ENCODE assay signal across 8 cellular contexts in the genomic region with DNA sequence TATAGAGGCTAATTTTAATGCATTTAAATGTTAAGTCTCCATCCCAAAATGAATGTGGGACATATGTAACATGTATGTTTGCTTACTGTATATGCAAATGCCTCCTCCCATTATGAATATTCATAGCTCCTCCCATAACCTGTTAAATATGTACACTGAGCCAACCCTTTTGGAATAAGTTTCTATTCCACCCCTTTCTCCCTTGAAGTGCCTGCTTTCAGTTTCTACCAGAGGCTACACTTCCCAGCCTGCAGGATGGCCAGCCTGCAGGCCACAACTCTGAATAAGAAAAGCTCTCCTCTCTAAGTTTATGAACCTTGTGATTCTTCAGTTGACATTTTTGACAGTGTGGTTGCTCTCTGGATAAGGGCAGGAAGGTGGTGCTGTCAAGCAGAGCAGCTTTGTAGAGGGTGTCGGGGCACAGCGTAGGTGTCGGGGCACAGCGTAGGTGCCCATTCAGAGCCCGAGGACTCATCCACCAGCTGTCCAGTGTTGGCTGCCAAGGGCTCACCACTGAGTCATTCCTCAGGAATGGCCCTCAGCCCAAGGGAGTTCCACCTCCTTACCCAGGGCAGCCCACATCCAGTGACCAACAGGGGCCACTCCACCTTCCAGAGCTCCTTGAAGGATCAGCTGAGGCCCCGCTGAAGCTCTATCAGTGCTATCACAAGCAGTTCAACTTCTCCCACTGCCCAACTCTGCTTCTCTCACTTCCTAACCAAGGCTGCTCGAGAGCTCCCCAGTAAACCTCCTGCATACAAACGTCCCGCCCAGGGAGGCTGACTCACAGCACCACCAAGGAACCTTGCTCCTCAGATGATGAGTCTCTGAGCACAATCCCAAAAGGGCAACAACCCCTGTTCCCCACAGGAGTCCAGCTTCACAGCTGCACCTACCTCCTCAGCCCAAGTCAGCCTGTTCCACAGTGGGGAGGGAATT. TPM values are rescaled to one million over a fixed set of nuclear protein-coding genes. Genes with fewer than 3 reads are reported as not detected.
DNase-seq lines count a peak whose midpoint lies in the region; ATAC-seq and TF ChIP-seq lines count a peak whose summit lies in the region.

No MANE protein-coding gene starts in this region.

- H3K27me3 ChIP-seq in SK-N-SH (ENCODE audit: insufficient read depth) (no peaks in the 10 kb centered on the region), foreskin keratinocyte (no peaks in the 10 kb centered on the region), smooth muscle cell (ENCODE audit: low read depth) (no peaks in the 10 kb centered on the region)

- TF ChIP-seq CTCF in SK-N-SH (IDR thresholded peaks at IDR 0.05) (no peak; the same call in 1 of the 2 replicates), foreskin keratinocyte (conservative IDR thresholded peaks at IDR 0.05) (peak; percentile 47), smooth muscle cell (IDR thresholded peaks at IDR 0.05; ENCODE audit: borderline replicate concordance, insufficient read depth, poor library complexity, severe bottlenecking) (no peak)

- ATAC-seq in foreskin keratinocyte: peak; percentile 82

- H3K4me2 ChIP-seq in SK-N-SH (peak overlapping the region; percentile 73), smooth muscle cell (peak overlapping the region; percentile 64)

- no peaks in the 10 kb centered on the region for H4K20me1 ChIP-seq in SK-N-SH (ENCODE audit: insufficient read depth)
- H4K20me1 ChIP-seq in smooth muscle cell (ENCODE audit: low read depth): no peaks in the 10 kb centered on the region

- 28% methylated on average over 5 of the region's 9 CpGs for whole genome bisulfite sequencing in SK-N-SH (ENCODE audit: low lambda C conversion rate)
- WGBS in smooth muscle cell (ENCODE audit: low lambda C conversion rate): 41% methylated on average over 9 of the region's 9 CpGs

- POLR2A ChIA-PET in SK-N-SH (lab: Yijun Ruan, JAX): interaction anchor here (1.2 kb wide), 1 partner anchor 9 kb away, joined by 5 read pairs; no protein-coding TSS in a partner anchor

- peak overlapping the region; percentile 51 to 70; a peak in 3 of 4 replicates for H3K27ac ChIP-seq in SK-N-SH (ENCODE audit: low read depth in 2 of 2, low read length in 1 of 2)
- H3K27ac ChIP-seq in foreskin keratinocyte: peak overlapping the region; percentile 60
- H3K27ac ChIP-seq in smooth muscle cell (ENCODE audit: low read depth): peak overlapping the region; percentile 51

- H3K4me3 ChIP-seq in SK-N-SH (ENCODE audit: low read depth in 2 of 2, low read length in 1 of 2): peak overlapping the region; percentile 4 to 29; a peak in 3 of 4 replicates
- no peak overlapping the region for H3K4me3 ChIP-seq in smooth muscle cell

- no peak for TF ChIP-seq RAD21 in SK-N-SH (IDR thresholded peaks at IDR 0.05; ENCODE audit: low read length)

- H3K79me2 ChIP-seq in SK-N-SH (ENCODE audit: insufficient read depth) (no peaks in the 10 kb centered on the region), smooth muscle cell (ENCODE audit: low read depth) (no peaks in the 10 kb centered on the region)

- DNase-seq in HCEC 1CT: peak; percentile 91
- DNase-seq in SK-N-SH: no peak
- DNase-seq in foreskin keratinocyte: peak; percentile 86 to 94
- no peak for DNase-seq in smooth muscle cell (lab: John Stamatoyannopoulos, UW; ENCODE audit: unreplicated experiment)
- DNase-seq in stimulated activated naive CD4-positive, alpha-beta T cell (lab: John Stamatoyannopoulos, UW): no peak
- DNase-seq in NOMO-1 (lab: John Stamatoyannopoulos, UW; ENCODE audit: unreplicated experiment in 2 of 2): no peak
- no peak for DNase-seq in stimulated activated CD4-positive, alpha-beta T cell treated with anti-CD3 and anti-CD28 coated beads, Interleukin-4, amount 100 ng/mL, for 4 hours
- DNase-seq in NCI-H748 (lab: John Stamatoyannopoulos, UW; ENCODE audit: unreplicated experiment): no peak

- CTCF ChIA-PET in SK-N-SH (lab: Yijun Ruan, JAX): interaction anchor here (0.6 to 1.5 kb wide), 4 partner anchors 9 to 389 kb away, joined by 3 to 6 read pairs (median 4); no protein-coding TSS in a partner anchor

- H3K9me3 ChIP-seq in SK-N-SH (no peaks in the 10 kb centered on the region), smooth muscle cell (replicated peaks; ENCODE audit: low read depth) (no peaks in the 10 kb centered on the region)

- no peaks in the 10 kb centered on the region for H3K9me2 ChIP-seq in SK-N-SH

- H3K4me1 ChIP-seq in SK-N-SH (ENCODE audit: control insufficient read depth in 1 of 2, insufficient read depth in 2 of 2, low read depth in 1 of 2, low read length in 1 of 2): peaks cover 26 to 32% of the 10 kb centered on the region in 2 experiments; a peak in 3 of 4 replicates
- peaks cover 33% of the 10 kb centered on the region for H3K4me1 ChIP-seq in foreskin keratinocyte
- H3K4me1 ChIP-seq in smooth muscle cell (ENCODE audit: low read depth): peaks cover 7% of the 10 kb centered on the region

- peak in 1 of 2 experiments; percentile 58; a peak in 1 of 4 replicates for TF ChIP-seq EP300 in SK-N-SH (IDR thresholded peaks at IDR 0.05; ENCODE audit: borderline replicate concordance in 1 of 2, low read depth in 1 of 2, low read length in 1 of 2)

- H3F3A ChIP-seq in SK-N-SH (replicated peaks; ENCODE audit: insufficient read depth) (peaks cover 14% of the 10 kb centered on the region), smooth muscle cell (ENCODE audit: low read depth) (no peaks in the 10 kb centered on the region)

- H3K36me3 ChIP-seq in SK-N-SH (replicated peaks in 1 of 2; ENCODE audit: control insufficient read depth in 1 of 2, insufficient read depth in 2 of 2, low read length in 1 of 2) (no peaks in the 10 kb centered on the region), smooth muscle cell (ENCODE audit: low read depth) (no peaks in the 10 kb centered on the region)

- H2AFZ ChIP-seq in SK-N-SH (ENCODE audit: low read depth) (peak overlapping the region; percentile 71; the same call in 1 of the 2 replicates), smooth muscle cell (ENCODE audit: low read depth) (no peak overlapping the region)

- H3K9ac ChIP-seq in SK-N-SH: peak overlapping the region; percentile 12; the same call in 1 of the 2 replicates
- no peak overlapping the region for H3K9ac ChIP-seq in smooth muscle cell (ENCODE audit: low read depth)

TF ChIP-seq in SK-N-SH, 30 proteins besides CTCF, POLR2A, EP300 and RAD21 (continues in another document):
- peak; percentile 97 for TF ChIP-seq NFIC (IDR thresholded peaks at IDR 0.05; ENCODE audit: borderline replicate concordance)
- TF ChIP-seq, protein P1, sequence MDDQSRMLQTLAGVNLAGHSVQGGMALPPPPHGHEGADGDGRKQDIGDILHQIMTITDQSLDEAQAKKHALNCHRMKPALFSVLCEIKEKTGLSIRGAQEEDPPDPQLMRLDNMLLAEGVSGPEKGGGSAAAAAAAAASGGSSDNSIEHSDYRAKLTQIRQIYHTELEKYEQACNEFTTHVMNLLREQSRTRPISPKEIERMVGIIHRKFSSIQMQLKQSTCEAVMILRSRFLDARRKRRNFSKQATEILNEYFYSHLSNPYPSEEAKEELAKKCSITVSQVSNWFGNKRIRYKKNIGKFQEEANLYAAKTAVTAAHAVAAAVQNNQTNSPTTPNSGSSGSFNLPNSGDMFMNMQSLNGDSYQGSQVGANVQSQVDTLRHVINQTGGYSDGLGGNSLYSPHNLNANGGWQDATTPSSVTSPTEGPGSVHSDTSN (IDR thresholded peaks at IDR 0.05): peak; percentile 77
- no peak for TF ChIP-seq MXI1 (IDR thresholded peaks at IDR 0.05; ENCODE audit: low read depth, low read length)
- TF ChIP-seq TEAD4 (IDR thresholded peaks at IDR 0.05; ENCODE audit: borderline replicate concordance, insufficient read depth): peak; percentile 71; the same call in 1 of the 2 replicates
- TF ChIP-seq MEF2A (IDR thresholded peaks at IDR 0.05; ENCODE audit: borderline replicate concordance, low read depth): peak; percentile 7; the same call in 1 of the 2 replicates
- TF ChIP-seq YY1 (IDR thresholded peaks at IDR 0.05; ENCODE audit: low read depth): no peak
- no peak for TF ChIP-seq RCOR1 (IDR thresholded peaks at IDR 0.05; ENCODE audit: low read length)
- no peak for TF ChIP-seq CHD2 (IDR thresholded peaks at IDR 0.05; ENCODE audit: low read length, partially characterized antibody)
- peak; percentile 90 for TF ChIP-seq JUND (IDR thresholded peaks at IDR 0.05)
- TF ChIP-seq FOSL2 (IDR thresholded peaks at IDR 0.05; ENCODE audit: borderline replicate concordance, low read depth): peak; percentile 93
- TF ChIP-seq, protein P2, sequence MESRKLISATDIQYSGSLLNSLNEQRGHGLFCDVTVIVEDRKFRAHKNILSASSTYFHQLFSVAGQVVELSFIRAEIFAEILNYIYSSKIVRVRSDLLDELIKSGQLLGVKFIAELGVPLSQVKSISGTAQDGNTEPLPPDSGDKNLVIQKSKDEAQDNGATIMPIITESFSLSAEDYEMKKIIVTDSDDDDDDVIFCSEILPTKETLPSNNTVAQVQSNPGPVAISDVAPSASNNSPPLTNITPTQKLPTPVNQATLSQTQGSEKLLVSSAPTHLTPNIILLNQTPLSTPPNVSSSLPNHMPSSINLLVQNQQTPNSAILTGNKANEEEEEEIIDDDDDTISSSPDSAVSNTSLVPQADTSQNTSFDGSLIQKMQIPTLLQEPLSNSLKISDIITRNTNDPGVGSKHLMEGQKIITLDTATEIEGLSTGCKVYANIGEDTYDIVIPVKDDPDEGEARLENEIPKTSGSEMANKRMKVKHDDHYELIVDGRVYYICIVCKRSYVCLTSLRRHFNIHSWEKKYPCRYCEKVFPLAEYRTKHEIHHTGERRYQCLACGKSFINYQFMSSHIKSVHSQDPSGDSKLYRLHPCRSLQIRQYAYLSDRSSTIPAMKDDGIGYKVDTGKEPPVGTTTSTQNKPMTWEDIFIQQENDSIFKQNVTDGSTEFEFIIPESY (IDR thresholded peaks at IDR 0.05; ENCODE audit: borderline replicate concordance, low read depth): no peak
- TF ChIP-seq TAF1 (IDR thresholded peaks at IDR 0.05; ENCODE audit: borderline replicate concordance, low read depth, low read length): no peak
- TF ChIP-seq FOXJ3 (CRISPR knock-in tag; IDR thresholded peaks at IDR 0.05): no peak
- TF ChIP-seq, protein P3, sequence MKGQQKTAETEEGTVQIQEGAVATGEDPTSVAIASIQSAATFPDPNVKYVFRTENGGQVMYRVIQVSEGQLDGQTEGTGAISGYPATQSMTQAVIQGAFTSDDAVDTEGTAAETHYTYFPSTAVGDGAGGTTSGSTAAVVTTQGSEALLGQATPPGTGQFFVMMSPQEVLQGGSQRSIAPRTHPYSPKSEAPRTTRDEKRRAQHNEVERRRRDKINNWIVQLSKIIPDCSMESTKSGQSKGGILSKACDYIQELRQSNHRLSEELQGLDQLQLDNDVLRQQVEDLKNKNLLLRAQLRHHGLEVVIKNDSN (IDR thresholded peaks at IDR 0.05; ENCODE audit: borderline replicate concordance, low read depth): 0 out of 2 replicates have a peak, but pooled peaks have one; percentile 15

RNA-seq across cellular contexts. Expression of a gene that starts 31.4 kb away (rescaled TPM):
- polyA plus RNA-seq in SK-N-SH (2012; rRNA removed) (0.02 and 0.12 TPM in 2 replicates), foreskin keratinocyte (under 0.01 and 0.07 TPM in 2 replicates), smooth muscle cell (0.19 and 0.79 TPM in 2 replicates)
- polyA plus RNA-seq in SK-N-SH (2012; cell fraction: cytosol; rRNA removed): 0.01 and 0.03 TPM in 2 replicates
- 0.05 and 0.06 TPM in 2 replicates for polyA plus RNA-seq in SK-N-SH (2012; cell fraction: nucleus; rRNA removed)
- total RNA-seq in foreskin keratinocyte (not detected in 2 replicates), smooth muscle cell (0.09 TPM in 1 of 2 replicates, not detected in the other)

Comparison
In these comparisons a context has a peak if more than half of its experiments do, and no peak if none do; other contexts are left out.
1. DNase-seq: peak in HCEC 1CT (single experiment) and foreskin keratinocyte (2 of 2); none in SK-N-SH (single experiment), smooth muscle cell (single experiment), stimulated activated naive CD4-positive, alpha-beta T cell (0 of 6), NOMO-1 (0 of 2), stimulated activated CD4-positive, alpha-beta T cell treated with anti-CD3 and anti-CD28 coated beads, Interleukin-4, amount 100 ng/mL, for 4 hours (0 of 2) and NCI-H748 (single experiment).
2. Peak in every context shown above with its lines, with median percentiles within 50 percentile points of each other: H3K27ac ChIP-seq.